In genomic region chr19:7397687-7398086, GRCh38 we compare ENCODE assay signal across 13 cellular contexts. TPM values are rescaled to one million over a fixed set of nuclear protein-coding genes. Genes with fewer than 3 reads are reported as not detected.
DNase-seq lines count a peak whose midpoint lies in the region; ATAC-seq, FAIRE-seq and TF ChIP-seq lines count a peak whose summit lies in the region.
"Had no signal": no experiment of that assay in that cellular context is flagged by ENCODE, and none has a peak within 500 bp of the region (broad histone marks: within the 10 kb centered on the region; RNA-seq: fewer than 3 reads in every experiment).

No MANE protein-coding gene starts in this region.

- H4K8ac ChIP-seq in mesenchymal stem cell (ENCODE audit: low read length), result no peak overlapping the region

- H3K9ac ChIP-seq in GM12878 (ENCODE audit: control insufficient read depth, insufficient read depth, low read length), result no peak overlapping the region
- H3K9ac ChIP-seq in mesenchymal stem cell (ENCODE audit: low read length), result no peak overlapping the region
- no peak overlapping the region for H3K9ac ChIP-seq in kidney (ENCODE audit: low read length in 2 of 2)

- peaks cover 14% of the 10 kb centered on the region for H3K4me1 ChIP-seq in GM12878 (ENCODE audit: control insufficient read depth, insufficient read depth, low read length)
- H3K4me1 ChIP-seq in mesenchymal stem cell (ENCODE audit: control insufficient read depth, insufficient read depth, low read depth, low read length), result peaks cover 19% of the 10 kb centered on the region
- H3K4me1 ChIP-seq in kidney (ENCODE audit: control insufficient read depth in 1 of 2, insufficient read depth in 1 of 2, low read depth in 1 of 2, low read length in 2 of 2), result peaks cover 7 to 12% of the 10 kb centered on the region in 2 donors

- H3K27ac ChIP-seq in GM12878 (ENCODE audit: control insufficient read depth, insufficient read depth), result no peak overlapping the region
- peak overlapping the region; percentile 98 for H3K27ac ChIP-seq in mesenchymal stem cell (ENCODE audit: low read length, poor library complexity, severe bottlenecking)
- no peak overlapping the region for H3K27ac ChIP-seq in kidney (ENCODE audit: low read depth in 2 of 2, low read length in 2 of 2)
- H3K27ac ChIP-seq: tibial artery had no signal

- WGBS in GM12878 (ENCODE audit: insufficient coverage, insufficient replicate concordance, low lambda C conversion rate, missing lambda C conversion rate), result 94% methylated on average over 9 of the region's 9 CpGs
- 36% methylated on average over 8 of the region's 9 CpGs for WGBS in mesenchymal stem cell

- FAIRE-seq in GM12878 (lab: Jason Lieb, UNC) (no peak), kidney (lab: Jason Lieb, UNC) (no peak)

- no peaks in the 10 kb centered on the region; the same call in 1 of the 2 replicates for H4K20me1 ChIP-seq in GM12878 (ENCODE audit: control insufficient read depth, insufficient read depth)

- no peak for TF ChIP-seq RAD21 in GM12878 (IDR thresholded peaks at IDR 0.05; ENCODE audit: insufficient read depth, low read depth, low read length)

- peaks cover 31% of the 10 kb centered on the region for H3K4me1 Mint-ChIP-seq in HFFc6 (ENCODE audit: low read depth)

- H3K36me3 ChIP-seq in GM12878 (ENCODE audit: control insufficient read depth in 2 of 2, insufficient read depth in 2 of 2, low read length in 1 of 2) (peaks cover 2 to 8% of the 10 kb centered on the region in 2 experiments; a peak in 3 of 4 replicates), mesenchymal stem cell (ENCODE audit: control insufficient read depth in 1 of 2, insufficient read depth in 2 of 2, low read depth in 1 of 2, low read length in 2 of 2) (peaks cover 8 to 11% of the 10 kb centered on the region in 2 experiments), kidney (ENCODE audit: control insufficient read depth in 1 of 2, insufficient read depth in 2 of 2, low read length in 2 of 2) (peaks cover 0 to 6% of the 10 kb centered on the region in 2 donors)
- H3K36me3 ChIP-seq: tibial artery had no signal

- H3K27me3 ChIP-seq in GM12878 (replicated peaks in 1 of 2; ENCODE audit: control insufficient read depth in 2 of 2, insufficient read depth in 2 of 2, low read length in 1 of 2) (no peaks in the 10 kb centered on the region), mesenchymal stem cell (ENCODE audit: control insufficient read depth in 1 of 2, insufficient read depth in 1 of 2, low read length in 2 of 2) (no peaks in the 10 kb centered on the region)
- H3K27me3 ChIP-seq: tibial artery had no signal

- ATAC-seq in GM12878, result no peak
- no peak for ATAC-seq in GM19395 (IDR thresholded peaks at IDR 0.05; ENCODE audit: unreplicated experiment)

- no peak for TF ChIP-seq EP300 in GM12878 (IDR thresholded peaks at IDR 0.05; ENCODE audit: borderline replicate concordance in 1 of 2, control insufficient read depth in 1 of 2, low read depth in 2 of 2, low read length in 2 of 2)

- H2AFZ ChIP-seq in GM12878 (ENCODE audit: control insufficient read depth, low read depth, low read length) (no peak overlapping the region), mesenchymal stem cell (ENCODE audit: low read depth, low read length) (no peak overlapping the region)

- H3K4ac ChIP-seq in mesenchymal stem cell (ENCODE audit: low read depth in 1 of 2, low read length in 2 of 2), result no peak overlapping the region

- no peak overlapping the region for H2BK12ac ChIP-seq in mesenchymal stem cell (ENCODE audit: low read length in 2 of 2)

- H3K9me3 Mint-ChIP-seq in HFFc6, result no peaks in the 10 kb centered on the region
- H3K9me3 Mint-ChIP-seq: T-helper 1 cell treated with Interleukin-12 subunit alpha and Interleukin-12 subunit beta and Interleukin-4 antibody, amounts not matched to agents 30 μg/mL and 1 μg/mL, for 36 hours had no signal

- no peak overlapping the region for H4K91ac ChIP-seq in mesenchymal stem cell (ENCODE audit: low read length)

- H3K23ac ChIP-seq in mesenchymal stem cell (ENCODE audit: low read length in 2 of 2), result no peak overlapping the region

- H2BK120ac ChIP-seq in mesenchymal stem cell (ENCODE audit: low read depth, low read length), result no peak overlapping the region

- H3K9me3 ChIP-seq in GM12878 (replicated peaks; ENCODE audit: control insufficient read depth, insufficient read depth, low read length) (peaks cover 2% of the 10 kb centered on the region; the same call in 2 of the 3 replicates), mesenchymal stem cell (ENCODE audit: control insufficient read depth, low read length) (no peaks in the 10 kb centered on the region), kidney (ENCODE audit: control insufficient read depth in 1 of 2, low read length in 2 of 2) (no peaks in the 10 kb centered on the region)
- H3K9me3 ChIP-seq: tibial artery had no signal

- POLR2A ChIA-PET in GM12878 (lab: Charles Lee), result interaction anchor here (0.6 to 3.9 kb wide), 6 partner anchors 11 to 813 kb away, joined by 3 to 34 read pairs (median 6); partner anchors contain the start of gene ARHGEF18

- no peak for TF ChIP-seq POLR2A in GM12878 (IDR thresholded peaks at IDR 0.05; ENCODE audit: low read depth, low read length)

- H3K18ac ChIP-seq in mesenchymal stem cell (ENCODE audit: low read depth in 1 of 2, low read length in 2 of 2), result no peak overlapping the region

- SMC1A ChIA-PET in GM12878 (lab: Charles Lee; ENCODE audit: uncharacterized antibody, unreplicated experiment), result interaction anchor here (0.6 to 5.5 kb wide), 5 partner anchors 9 to 58 kb away, joined by 3 to 40 read pairs (median 6); no protein-coding TSS in a partner anchor

- no peak overlapping the region for H2BK15ac ChIP-seq in mesenchymal stem cell (ENCODE audit: low read depth, poor library complexity, severe bottlenecking)

- CTCF ChIA-PET in GM12878 (lab: Yijun Ruan, JAX), result interaction anchor here (0.6 to 3.4 kb wide), 9 partner anchors 9 to 329 kb away, joined by 3 to 14 read pairs (median 4); partner anchors contain the start of gene ZNF557

- H3K4me2 ChIP-seq in GM12878 (ENCODE audit: control insufficient read depth, insufficient read depth) (no peak overlapping the region), mesenchymal stem cell (ENCODE audit: low read length, poor library complexity, severe bottlenecking) (no peak overlapping the region)

- H3K27me3 Mint-ChIP-seq in HFFc6 (ENCODE audit: insufficient read depth), result no peaks in the 10 kb centered on the region; the same call in 1 of the 2 replicates

- peaks cover 4% of the 10 kb centered on the region for H3K36me3 Mint-ChIP-seq in HFFc6 (ENCODE audit: low read depth)

- RAD21 ChIA-PET in GM12878 (lab: Charles Lee; ENCODE audit: unreplicated experiment), result interaction anchor here (1.1 to 2.0 kb wide), 6 partner anchors 10 to 298 kb away, joined by 3 to 8 read pairs (median 4); no protein-coding TSS in a partner anchor

- 0 out of 2 replicates have a peak overlapping the region, but pooled peaks have one; percentile 30 for H3K4me3 Mint-ChIP-seq in HFFc6
- H3K4me3 Mint-ChIP-seq: T-helper 1 cell treated with Interleukin-12 subunit alpha and Interleukin-12 subunit beta and Interleukin-4 antibody, amounts not matched to agents 30 μg/mL and 1 μg/mL, for 36 hours had no signal

- DNase-seq in AG09309 (ENCODE audit: low read depth), result peak; percentile 56
- DNase-seq in HFFc6, result peak; percentile 93
- no peak for DNase-seq in GM12878 (ENCODE audit: low read depth, low spot score)
- DNase-seq in mesenchymal stem cell, result peak; percentile 96
- no peak for DNase-seq in KG1 (lab: John Stamatoyannopoulos, UW)
- no peak for DNase-seq in kidney
- DNase-seq in T-helper 9 cell, result no peak
- DNase-seq: activated effector memory CD4-positive, alpha-beta T cell treated with Interleukin-2 at 50 U/mL for 16 hours; NCI-H345; stimulated activated CD4-positive, alpha-beta T cell treated with anti-CD3 and anti-CD28 coated beads, Interleukin-1b, Interleukin-23, amount 100 ng/mL, for 48 hours; tibial artery had no signal

- no peak for TF ChIP-seq CTCF in AG09309 (IDR thresholded peaks at IDR 0.05; ENCODE audit: control insufficient read depth, insufficient read depth, low read depth, low read length, missing control alignments)
- no peak for TF ChIP-seq CTCF in HFFc6 (IDR thresholded peaks at IDR 0.05)
- no peak for TF ChIP-seq CTCF in GM12878 (IDR thresholded peaks at IDR 0.05 in 2 of 3, conservative IDR thresholded peaks at IDR 0.05 in 1 of 3; ENCODE audit: control insufficient read depth in 2 of 3, extremely low read depth in 1 of 3, insufficient read depth in 1 of 3, low read depth in 3 of 3, low read length in 3 of 3)
- TF ChIP-seq CTCF in kidney (IDR thresholded peaks at IDR 0.05; ENCODE audit: borderline replicate concordance, extremely low read depth, insufficient read depth), result no peak

- in situ Hi-C loops in GM12878 (cut with MboI), result no loop called here

- H3K79me1 ChIP-seq in mesenchymal stem cell (replicated peaks; ENCODE audit: low read length, poor library complexity, severe bottlenecking), result peaks cover 10% of the 10 kb centered on the region

- H3K14ac ChIP-seq in mesenchymal stem cell (ENCODE audit: low read length in 2 of 2), result no peak overlapping the region

- H2AK5ac ChIP-seq in mesenchymal stem cell (ENCODE audit: low read length, severe bottlenecking), result no peak overlapping the region

- intact Hi-C loops in GM12878 (cut with micrococcal nuclease; ENCODE audit: unreplicated experiment), result no loop called here
- intact Hi-C loops in kidney (cut with DNase I), result no loop called here

- no peak overlapping the region for H2BK5ac ChIP-seq in mesenchymal stem cell (ENCODE audit: low read depth, low read length, poor library complexity, severe bottlenecking)

- no peak overlapping the region for H3K4me3 ChIP-seq in AG09309 (ENCODE audit: control insufficient read depth, low read depth, low read length)
- no peak overlapping the region for H3K4me3 ChIP-seq in GM12878
- H3K4me3 ChIP-seq in mesenchymal stem cell (ENCODE audit: insufficient read depth in 1 of 2, low read depth in 1 of 2, low read length in 2 of 2), result no peak overlapping the region
- no peak overlapping the region for H3K4me3 ChIP-seq in kidney (ENCODE audit: low read length in 2 of 2)
- H3K4me3 ChIP-seq: tibial artery had no signal

- H3K79me2 ChIP-seq in GM12878 (ENCODE audit: control insufficient read depth, insufficient read depth, low read length), result peaks cover 65% of the 10 kb centered on the region

- BruUV-seq in GM12878 (replicated peaks; lab: Mats Ljungman, UMichigan), result no TSS peak

- peak overlapping the region; percentile 79 for H3K27ac Mint-ChIP-seq in HFFc6
- H3K27ac Mint-ChIP-seq: T-helper 1 cell treated with Interleukin-12 subunit alpha and Interleukin-12 subunit beta and Interleukin-4 antibody, amounts not matched to agents 30 μg/mL and 1 μg/mL, for 36 hours had no signal

RNA-seq across cellular contexts. Expression of gene ARHGEF18, which starts 49.0 kb away (rescaled TPM):
- total RNA-seq in HFFc6 (2021; fragmentation: NEBNext Ultra II Directional; extraction: Animal tissue kit (Norgen Biotek cat#: 25700)), result 10 to 100 TPM; 32.1 to 39.8 (median 35.7) TPM
- total RNA-seq in GM12878 (2013; cell fraction: nucleolus; rRNA removed), result 56.0 and 60.3 TPM in 2 replicates
- total RNA-seq in GM12878 (2014; rRNA removed) (26.9 and 31.1 TPM in 2 replicates), GM12878 (2014; rRNA removed; fragmentation: Illumina TruSeq; extraction: Trizol) (8.8 and 8.9 TPM in 2 replicates), GM12878 (2021) (32.3 and 37.3 TPM in 2 replicates), kidney (42.6 TPM)
- polyA plus RNA-seq in GM12878 (2011; ENCODE audit: low read depth), result 7.9 TPM
- polyA plus RNA-seq in GM12878 (2011; rRNA removed) (7.0 and 8.9 TPM in 2 replicates), GM12878 (2014; fragmentation: Illumina TruSeq; extraction: Trizol) (1.2 and 6.6 TPM in 2 replicates), GM12878 (2014; fragmentation: Nextera tagmentation; extraction: Ambion mirVana) (under 1 TPM; 0.31 to 0.57 TPM), GM12878 (2014; rRNA removed) (23.3 and 27.6 TPM in 2 replicates), GM12878 (2016; fragmentation: Nextera tagmentation; extraction: Ambion mirVana) (10 to 100 TPM; 17.9 to 19.9 TPM), kidney (ENCODE audit: insufficient read depth, low read depth, low replicate concordance) (18.5 TPM)
- 15.0 and 21.0 TPM in 2 replicates for polyA plus RNA-seq in GM12878 (2011; cell fraction: cytosol; rRNA removed)
- polyA plus RNA-seq in GM12878 (2011; cell fraction: nucleus; rRNA removed), result 37.2 and 41.2 TPM in 2 replicates
- polyA plus RNA-seq in GM12878 (2012), result 17.2 and 18.4 TPM in 2 replicates
- 8.9 and 22.5 TPM in 2 replicates for polyA minus RNA-seq in GM12878 (2011; rRNA and poly(A)+ RNA removed)
- polyA minus RNA-seq in GM12878 (2011; cell fraction: cytosol; rRNA and poly(A)+ RNA removed), result 16.8 and 20.8 TPM in 2 replicates
- polyA minus RNA-seq in GM12878 (2011; cell fraction: nucleus; rRNA and poly(A)+ RNA removed), result 13.7 and 21.9 TPM in 2 replicates
- 29.3 TPM for polyA plus RNA-seq in mesenchymal stem cell (2013, experiment 1 of 2)
- polyA plus RNA-seq in mesenchymal stem cell (2013, experiment 2 of 2), result 28.8 TPM

Comparison
In these comparisons a context has a peak if more than half of its experiments do, and no peak if none do; other contexts are left out.
1. DNase-seq: peak in AG09309 (single experiment), HFFc6 (single experiment) and mesenchymal stem cell (single experiment); none in GM12878 (single experiment), KG1 (single experiment), kidney (single experiment) and T-helper 9 cell (single experiment).